ENCODE assay signal across 1 cellular context in genomic region chr2:24122356-24123211, GRCh38.
TF ChIP-seq lines count a peak whose summit lies in the region.

No MANE protein-coding gene starts in this region.

TF ChIP-seq in HepG2, 621 proteins besides CTCF, POLR2A, EP300 and RAD21 (continued from another document):
- TF ChIP-seq ZNF274 (CRISPR knock-in tag; IDR thresholded peaks at IDR 0.05) (0 out of 2 replicates have a peak, but pooled peaks have one; percentile 88), SMARCC2 (IDR thresholded peaks at IDR 0.05) (no peak), TAF15 (IDR thresholded peaks at IDR 0.05; ENCODE audit: low read depth, low read length, poor library complexity, severe bottlenecking) (no peak), CREB3 (CRISPR knock-in tag; IDR thresholded peaks at IDR 0.05) (no peak; the same call in 1 of the 2 replicates), ZNF780A (CRISPR knock-in tag; IDR thresholded peaks at IDR 0.05) (0 out of 2 replicates have a peak, but pooled peaks have one; percentile 16)
